In the genomic region with DNA sequence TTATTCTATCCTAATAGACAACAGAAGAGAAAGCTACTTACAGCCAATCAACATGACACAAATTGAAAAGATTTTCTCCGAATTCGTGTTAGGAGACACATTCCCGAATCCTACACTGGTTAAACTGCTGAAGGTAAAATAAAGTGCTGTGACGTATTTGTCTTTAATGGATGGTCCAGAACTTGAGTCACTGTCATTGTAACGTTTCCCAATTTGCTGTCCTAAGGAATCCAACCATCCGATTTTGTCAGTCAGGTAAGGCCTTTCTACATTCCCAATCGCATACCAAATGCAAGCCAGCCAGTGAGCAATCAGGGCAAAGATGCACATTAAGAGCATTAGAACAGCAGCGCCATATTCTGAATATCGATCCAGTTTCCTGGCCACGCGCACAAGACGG, we compare ENCODE assay signal across 21 cellular contexts.
A peak's percentile ranks its signal among the peaks of the same experiment; 100 is the strongest.
DNase-seq lines count a peak whose midpoint lies in the region; ATAC-seq, FAIRE-seq and TF ChIP-seq lines count a peak whose summit lies in the region.
"Had no signal": no experiment of that assay in that cellular context is flagged by ENCODE, and none has a peak within 500 bp of the region (broad histone marks: within the 10 kb centered on the region; RNA-seq: fewer than 3 reads in every experiment).

No MANE protein-coding gene starts in this region.

- no peaks in the 10 kb centered on the region for H3K79me1 ChIP-seq in trophoblast cell (ENCODE audit: low read length)

- no peak overlapping the region for H2BK5ac ChIP-seq in trophoblast cell (ENCODE audit: low read depth, low read length, poor library complexity)

- H4K8ac ChIP-seq in trophoblast cell (ENCODE audit: low read depth, low read length) = no peak overlapping the region

- no peak overlapping the region for H3K4me2 ChIP-seq in trophoblast cell (ENCODE audit: low read length)
- H3K4me2 ChIP-seq: A549; BLaER1 treated with 17β-estradiol and CSF1 and Interleukin-3, amounts not matched to agents 10 nM and 100 nM had no signal

- no peak overlapping the region for H4K12ac ChIP-seq in trophoblast cell (ENCODE audit: low read depth, low read length)

- peak; percentile 68 for FAIRE-seq in H54 (lab: Jason Lieb, UNC)
- FAIRE-seq: A549, D721Med, G401.6, GM12891, GM18507 had no signal

- H2AK5ac ChIP-seq in trophoblast cell (ENCODE audit: low read length) = no peak overlapping the region

- WGBS in trophoblast cell (ENCODE audit: extremely low coverage, insufficient coverage, insufficient read length) = no CpG with 5 or more reads among the region's 12 CpGs

- H3K27me3 ChIP-seq in trophoblast cell (ENCODE audit: insufficient read depth, low read length) = no peaks in the 10 kb centered on the region
- H3K27me3 ChIP-seq: BLaER1 treated with 17β-estradiol and CSF1 and Interleukin-3, amounts not matched to agents 10 nM and 100 nM had no signal

- H2BK120ac ChIP-seq in trophoblast cell (ENCODE audit: insufficient read depth, low read length, poor library complexity) = no peak overlapping the region

- no peak overlapping the region for H3K23ac ChIP-seq in trophoblast cell (ENCODE audit: low read length)

- no peak overlapping the region for H3K4me3 ChIP-seq in trophoblast cell (ENCODE audit: low read depth, low read length)
- H3K4me3 ChIP-seq: A549; BLaER1 treated with 17β-estradiol and CSF1 and Interleukin-3, amounts not matched to agents 10 nM and 100 nM had no signal

- H3K27ac ChIP-seq in trophoblast cell (ENCODE audit: low read depth, low read length) = no peak overlapping the region
- H3K27ac ChIP-seq: 22Rv1; A549; BLaER1 treated with 17β-estradiol and CSF1 and Interleukin-3, amounts not matched to agents 10 nM and 100 nM; C4-2B had no signal

- no peak overlapping the region for H4K91ac ChIP-seq in trophoblast cell (ENCODE audit: low read depth, low read length)

- H3K18ac ChIP-seq in trophoblast cell (ENCODE audit: low read length) = no peak overlapping the region

- DNase-seq in NCI-H2227 (lab: John Stamatoyannopoulos, UW; ENCODE audit: unreplicated experiment) = peak; percentile 28
- no peak for DNase-seq in NCI-H2227 treated with DMSO at 0.1 percent for 48 hours (lab: John Stamatoyannopoulos, UW)
- DNase-seq in H54 (ENCODE audit: insufficient read length, low spot score) = no peak
- DNase-seq in trophoblast cell = peak; percentile 18 to 77
- DNase-seq in activated CD8-positive, alpha-beta memory T cell treated with anti-CD3 and anti-CD28 coated beads, Interleukin-2, amount 50 U/mL, for 48 hours = no peak
- DNase-seq: AML-193; Caco-2; Calu3; CD4-positive, alpha-beta T cell; CD8-positive, alpha-beta T cell; DMS79 treated with DMSO at 0.1 percent for 48 hours; GF-D8 had no signal

- ATAC-seq in GM18505 (IDR thresholded peaks at IDR 0.05; ENCODE audit: unreplicated experiment) = no peak
- ATAC-seq: A549; CD8-positive, alpha-beta T cell had no signal

- H3K79me2 ChIP-seq in trophoblast cell (ENCODE audit: control insufficient read depth, insufficient read depth, low read length, poor library complexity) = no peaks in the 10 kb centered on the region

- no peak overlapping the region for H2BK12ac ChIP-seq in trophoblast cell (ENCODE audit: low read length)

- no peaks in the 10 kb centered on the region for H3K36me3 ChIP-seq in trophoblast cell (ENCODE audit: control insufficient read depth in 1 of 2, insufficient read depth in 2 of 2, low read length in 2 of 2)
- H3K36me3 ChIP-seq: BLaER1 treated with 17β-estradiol and CSF1 and Interleukin-3, amounts not matched to agents 10 nM and 100 nM had no signal

- no peak overlapping the region for H3K14ac ChIP-seq in trophoblast cell (ENCODE audit: low read length)

- no peaks in the 10 kb centered on the region for H3K4me1 ChIP-seq in trophoblast cell (ENCODE audit: control insufficient read depth in 1 of 2, insufficient read depth in 2 of 2, low read length in 2 of 2)
- H3K4me1 ChIP-seq: A549; BLaER1 treated with 17β-estradiol and CSF1 and Interleukin-3, amounts not matched to agents 10 nM and 100 nM; Caco-2 had no signal

- H2AFZ ChIP-seq in trophoblast cell (ENCODE audit: insufficient read depth, low read length, poor library complexity) = no peak overlapping the region

- TF ChIP-seq POLR2A in H54 (IDR thresholded peaks at IDR 0.05; ENCODE audit: low read depth, low read length) = no peak
- no peak for TF ChIP-seq POLR2A in GM18505 (IDR thresholded peaks at IDR 0.05; ENCODE audit: borderline replicate concordance, extremely low read depth, insufficient read depth, insufficient read length)

- no peak overlapping the region for H3K9ac ChIP-seq in trophoblast cell (ENCODE audit: low read length)
- H3K9ac ChIP-seq: BLaER1 treated with 17β-estradiol and CSF1 and Interleukin-3, amounts not matched to agents 10 nM and 100 nM had no signal

- H3K4ac ChIP-seq in trophoblast cell (ENCODE audit: low read depth, low read length) = no peak overlapping the region

- no peaks in the 10 kb centered on the region for H3K9me3 ChIP-seq in trophoblast cell (ENCODE audit: insufficient read depth, low read depth, low read length)
- H3K9me3 ChIP-seq: A549; BLaER1 treated with 17β-estradiol and CSF1 and Interleukin-3, amounts not matched to agents 10 nM and 100 nM; Caco-2 had no signal

Comparison
In these comparisons a context has a peak if more than half of its experiments do, and no peak if none do; other contexts are left out.
1. DNase-seq: peak in NCI-H2227 (single experiment) and trophoblast cell (2 of 2); none in NCI-H2227 treated with DMSO at 0.1 percent for 48 hours (single experiment), H54 (single experiment) and activated CD8-positive, alpha-beta memory T cell treated with anti-CD3 and anti-CD28 coated beads, Interleukin-2, amount 50 U/mL, for 48 hours (single experiment).